In genomic region chr18:10162340-10162739, GRCh38 we compare ENCODE assay signal across 6 cellular contexts.
"Had no signal": no experiment of that assay in that cellular context is flagged by ENCODE, and none has a peak within 500 bp of the region (broad histone marks: within the 10 kb centered on the region; RNA-seq: fewer than 3 reads in every experiment).

No MANE protein-coding gene starts in this region.

- H3K27ac Mint-ChIP-seq: IgD-negative memory B cell had no signal

- DNase-seq: KBM-7, KG1 had no signal

- H3K4me1 Mint-ChIP-seq: IgD-negative memory B cell had no signal

- ATAC-seq: HepG2 had no signal

- H3K4me3 Mint-ChIP-seq: IgD-negative memory B cell had no signal

- H3K4me3 ChIP-seq: K562 had no signal

- H3K27ac ChIP-seq: HL-60 had no signal
